ENCODE assay signal across 8 cellular contexts in the genomic region with DNA sequence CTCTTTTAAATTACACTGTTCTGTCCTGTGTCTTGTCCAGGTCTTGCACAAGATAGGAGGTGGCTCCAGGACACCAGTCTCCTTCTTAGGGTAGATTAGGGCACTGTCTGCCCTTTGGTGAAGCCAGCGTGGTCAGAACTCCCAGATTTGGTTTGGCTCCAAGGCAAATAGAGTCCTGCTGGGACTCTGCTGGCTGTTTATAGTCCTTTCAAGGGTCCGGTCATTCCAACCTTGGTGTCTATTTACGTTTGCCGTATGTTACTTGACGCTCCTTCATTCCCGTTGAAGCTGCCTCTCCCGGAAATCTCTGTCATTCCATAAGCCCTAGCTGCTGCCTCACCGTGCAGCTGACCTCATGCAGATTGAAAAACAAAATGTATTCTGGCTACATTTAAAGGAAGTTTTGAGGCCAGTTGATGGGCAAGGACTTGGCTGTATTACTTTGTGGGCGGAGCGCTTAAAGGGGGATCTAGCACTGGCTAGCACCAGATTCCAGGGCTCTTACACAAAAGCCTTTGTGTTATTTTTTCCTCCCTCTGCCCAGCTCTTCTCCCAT.
DNase-seq lines count a peak whose midpoint lies in the region; ATAC-seq and TF ChIP-seq lines count a peak whose summit lies in the region.

No MANE protein-coding gene starts in this region.

- H3K4me1 ChIP-seq in lung (ENCODE audit: control insufficient read depth in 2 of 2, insufficient read depth in 2 of 2, low read length in 2 of 2), result peaks cover 0 to 9% of the 10 kb centered on the region in 2 donors
- H3K4me1 ChIP-seq in tibial artery, result peaks cover 0 to 72% (median 24%) of the 10 kb centered on the region in 4 donors

- H3K9me3 ChIP-seq in lung (ENCODE audit: control insufficient read depth in 2 of 2, insufficient read depth in 1 of 2, low read length in 1 of 2), result no peaks in the 10 kb centered on the region
- no peaks in the 10 kb centered on the region for H3K9me3 ChIP-seq in tibial artery

- no peak overlapping the region for H3K4me3 Mint-ChIP-seq in activated CD8-positive, alpha-beta T cell treated with anti-CD3 and anti-CD28 coated beads for 36 hours

- H3K27me3 ChIP-seq in lung (ENCODE audit: control insufficient read depth, insufficient read depth) (no peaks in the 10 kb centered on the region), tibial artery (no peaks in the 10 kb centered on the region)

- 50 to 66% methylated on average over 10 of the region's 10 CpGs for WGBS in lung, 2 donors

- no peak overlapping the region for H3K27ac Mint-ChIP-seq in activated CD8-positive, alpha-beta T cell treated with anti-CD3 and anti-CD28 coated beads for 36 hours

- TF ChIP-seq CTCF in LNCaP clone FGC (IDR thresholded peaks at IDR 0.05; ENCODE audit: control insufficient read depth, extremely low read depth, insufficient read depth) (no peak), lung (IDR thresholded peaks at IDR 0.05; ENCODE audit: control extremely low read depth, extremely low read depth) (no peak), tibial artery (IDR thresholded peaks at IDR 0.05) (no peak)
- TF ChIP-seq CTCF in activated CD8-positive, alpha-beta T cell treated with anti-CD3 and anti-CD28 coated beads for 36 hours (IDR thresholded peaks at IDR 0.05), result no peak

- POLR2A ChIA-PET in activated CD8-positive, alpha-beta T cell treated with anti-CD3 and anti-CD28 coated beads for 36 hours (lab: Charles Lee), result no interaction called here

- H3K4me3 ChIP-seq in LNCaP clone FGC (ENCODE audit: low read depth, low read length) (peak overlapping the region; percentile 16; the same call in 1 of the 2 replicates), lung (no peak overlapping the region), tibial artery (peak overlapping the region; percentile 24 to 32)

- CTCF ChIA-PET in activated CD8-positive, alpha-beta T cell treated with anti-CD3 and anti-CD28 coated beads for 36 hours (lab: Charles Lee), result interaction anchor here (0.6 kb wide), 1 partner anchor 436 kb away, joined by 3 read pairs; no protein-coding TSS in a partner anchor

- H3K27ac ChIP-seq in lung (ENCODE audit: low read depth in 1 of 2, low read length in 1 of 2) (peak overlapping the region; percentile 32 to 94), tibial artery (peak overlapping the region; percentile 77 to 79)

- ATAC-seq in lung (ENCODE audit: insufficient read depth, low FRiP score), result peak; percentile 41
- ATAC-seq in GM18502 (IDR thresholded peaks at IDR 0.05; ENCODE audit: poor library complexity, unreplicated experiment), result no peak
- ATAC-seq in activated CD8-positive, alpha-beta T cell treated with anti-CD3 and anti-CD28 coated beads for 36 hours, result no peak

- intact Hi-C loops in tibial artery (cut with DNase I; ENCODE audit: low total_unique reads), result loop anchor here (5.0 to 10.0 kb wide), 2 partner anchors 255 to 432 kb away; partner anchors contain the start of gene ARHGAP5
- intact Hi-C loops in activated CD8-positive, alpha-beta T cell treated with anti-CD3 and anti-CD28 coated beads for 36 hours (cut with micrococcal nuclease), result no loop called here

- no peaks in the 10 kb centered on the region for H3K4me1 Mint-ChIP-seq in activated CD8-positive, alpha-beta T cell treated with anti-CD3 and anti-CD28 coated beads for 36 hours (ENCODE audit: low read depth)

- H3K9me3 Mint-ChIP-seq in activated CD8-positive, alpha-beta T cell treated with anti-CD3 and anti-CD28 coated beads for 36 hours, result no peaks in the 10 kb centered on the region

- H3K36me3 ChIP-seq in lung (ENCODE audit: control insufficient read depth in 2 of 2, insufficient read depth in 2 of 2, low read length in 2 of 2) (no peaks in the 10 kb centered on the region), tibial artery (no peaks in the 10 kb centered on the region)

- no peaks in the 10 kb centered on the region for H3K36me3 Mint-ChIP-seq in activated CD8-positive, alpha-beta T cell treated with anti-CD3 and anti-CD28 coated beads for 36 hours (ENCODE audit: low read depth)

- DNase-seq in LNCaP clone FGC (ENCODE audit: low read depth) (peak; percentile 73), dermis blood vessel endothelial cell (peak; percentile 90), lung (ENCODE audit: low spot score) (peak; percentile 32), tibial artery (peak; percentile 74 to 89), HUDEP-2 (lab: John Stamatoyannopoulos, UW; ENCODE audit: unreplicated experiment in 76 of 76) (no peak), COLO668 (lab: John Stamatoyannopoulos, UW; ENCODE audit: unreplicated experiment) (no peak)
- DNase-seq in activated CD8-positive, alpha-beta T cell treated with anti-CD3 and anti-CD28 coated beads for 36 hours, result no peak

- H3K27me3 Mint-ChIP-seq in activated CD8-positive, alpha-beta T cell treated with anti-CD3 and anti-CD28 coated beads for 36 hours, result no peaks in the 10 kb centered on the region

Comparison
In these comparisons a context has a peak if more than half of its experiments do, and no peak if none do; other contexts are left out.
1. DNase-seq: peak in LNCaP clone FGC (single experiment), dermis blood vessel endothelial cell (single experiment), lung (single experiment) and tibial artery (2 of 2); none in HUDEP-2 (0 of 76), activated CD8-positive, alpha-beta T cell treated with anti-CD3 and anti-CD28 coated beads for 36 hours (single experiment) and COLO668 (single experiment).